In the genomic region with DNA sequence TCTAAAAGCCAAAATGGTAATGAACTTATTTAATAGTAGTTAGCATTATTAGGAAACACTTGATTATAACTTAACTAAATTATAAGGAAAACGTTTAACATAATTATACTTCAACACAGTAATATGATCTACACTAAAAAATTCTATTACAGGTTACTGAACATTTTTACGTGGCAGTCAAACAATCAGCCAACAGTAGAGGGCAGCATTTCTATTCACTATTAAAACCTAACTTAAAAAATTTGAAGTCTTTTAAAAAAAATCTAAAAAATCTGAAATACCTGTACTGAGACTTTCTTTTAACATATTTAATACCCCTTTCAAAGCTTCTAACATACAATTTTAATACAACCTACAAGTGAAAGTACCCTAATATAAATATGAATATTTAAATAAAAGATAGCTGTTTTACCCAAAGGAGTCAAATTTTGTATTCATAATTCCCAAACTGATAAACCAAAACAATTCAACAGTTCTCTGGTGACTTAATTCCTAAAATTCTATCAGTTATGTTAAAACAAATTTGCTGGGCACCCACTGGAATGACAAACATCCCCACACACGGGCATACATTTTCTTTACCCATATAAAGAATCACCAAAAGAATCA, we compare ENCODE assay signal across 1 cellular context.
TF ChIP-seq lines count a peak whose summit lies in the region.

No MANE protein-coding gene starts in this region.

TF ChIP-seq in GM23338, 12 proteins besides CTCF, POLR2A, EP300 and RAD21 (continued from another document):
- TF ChIP-seq, protein P1, sequence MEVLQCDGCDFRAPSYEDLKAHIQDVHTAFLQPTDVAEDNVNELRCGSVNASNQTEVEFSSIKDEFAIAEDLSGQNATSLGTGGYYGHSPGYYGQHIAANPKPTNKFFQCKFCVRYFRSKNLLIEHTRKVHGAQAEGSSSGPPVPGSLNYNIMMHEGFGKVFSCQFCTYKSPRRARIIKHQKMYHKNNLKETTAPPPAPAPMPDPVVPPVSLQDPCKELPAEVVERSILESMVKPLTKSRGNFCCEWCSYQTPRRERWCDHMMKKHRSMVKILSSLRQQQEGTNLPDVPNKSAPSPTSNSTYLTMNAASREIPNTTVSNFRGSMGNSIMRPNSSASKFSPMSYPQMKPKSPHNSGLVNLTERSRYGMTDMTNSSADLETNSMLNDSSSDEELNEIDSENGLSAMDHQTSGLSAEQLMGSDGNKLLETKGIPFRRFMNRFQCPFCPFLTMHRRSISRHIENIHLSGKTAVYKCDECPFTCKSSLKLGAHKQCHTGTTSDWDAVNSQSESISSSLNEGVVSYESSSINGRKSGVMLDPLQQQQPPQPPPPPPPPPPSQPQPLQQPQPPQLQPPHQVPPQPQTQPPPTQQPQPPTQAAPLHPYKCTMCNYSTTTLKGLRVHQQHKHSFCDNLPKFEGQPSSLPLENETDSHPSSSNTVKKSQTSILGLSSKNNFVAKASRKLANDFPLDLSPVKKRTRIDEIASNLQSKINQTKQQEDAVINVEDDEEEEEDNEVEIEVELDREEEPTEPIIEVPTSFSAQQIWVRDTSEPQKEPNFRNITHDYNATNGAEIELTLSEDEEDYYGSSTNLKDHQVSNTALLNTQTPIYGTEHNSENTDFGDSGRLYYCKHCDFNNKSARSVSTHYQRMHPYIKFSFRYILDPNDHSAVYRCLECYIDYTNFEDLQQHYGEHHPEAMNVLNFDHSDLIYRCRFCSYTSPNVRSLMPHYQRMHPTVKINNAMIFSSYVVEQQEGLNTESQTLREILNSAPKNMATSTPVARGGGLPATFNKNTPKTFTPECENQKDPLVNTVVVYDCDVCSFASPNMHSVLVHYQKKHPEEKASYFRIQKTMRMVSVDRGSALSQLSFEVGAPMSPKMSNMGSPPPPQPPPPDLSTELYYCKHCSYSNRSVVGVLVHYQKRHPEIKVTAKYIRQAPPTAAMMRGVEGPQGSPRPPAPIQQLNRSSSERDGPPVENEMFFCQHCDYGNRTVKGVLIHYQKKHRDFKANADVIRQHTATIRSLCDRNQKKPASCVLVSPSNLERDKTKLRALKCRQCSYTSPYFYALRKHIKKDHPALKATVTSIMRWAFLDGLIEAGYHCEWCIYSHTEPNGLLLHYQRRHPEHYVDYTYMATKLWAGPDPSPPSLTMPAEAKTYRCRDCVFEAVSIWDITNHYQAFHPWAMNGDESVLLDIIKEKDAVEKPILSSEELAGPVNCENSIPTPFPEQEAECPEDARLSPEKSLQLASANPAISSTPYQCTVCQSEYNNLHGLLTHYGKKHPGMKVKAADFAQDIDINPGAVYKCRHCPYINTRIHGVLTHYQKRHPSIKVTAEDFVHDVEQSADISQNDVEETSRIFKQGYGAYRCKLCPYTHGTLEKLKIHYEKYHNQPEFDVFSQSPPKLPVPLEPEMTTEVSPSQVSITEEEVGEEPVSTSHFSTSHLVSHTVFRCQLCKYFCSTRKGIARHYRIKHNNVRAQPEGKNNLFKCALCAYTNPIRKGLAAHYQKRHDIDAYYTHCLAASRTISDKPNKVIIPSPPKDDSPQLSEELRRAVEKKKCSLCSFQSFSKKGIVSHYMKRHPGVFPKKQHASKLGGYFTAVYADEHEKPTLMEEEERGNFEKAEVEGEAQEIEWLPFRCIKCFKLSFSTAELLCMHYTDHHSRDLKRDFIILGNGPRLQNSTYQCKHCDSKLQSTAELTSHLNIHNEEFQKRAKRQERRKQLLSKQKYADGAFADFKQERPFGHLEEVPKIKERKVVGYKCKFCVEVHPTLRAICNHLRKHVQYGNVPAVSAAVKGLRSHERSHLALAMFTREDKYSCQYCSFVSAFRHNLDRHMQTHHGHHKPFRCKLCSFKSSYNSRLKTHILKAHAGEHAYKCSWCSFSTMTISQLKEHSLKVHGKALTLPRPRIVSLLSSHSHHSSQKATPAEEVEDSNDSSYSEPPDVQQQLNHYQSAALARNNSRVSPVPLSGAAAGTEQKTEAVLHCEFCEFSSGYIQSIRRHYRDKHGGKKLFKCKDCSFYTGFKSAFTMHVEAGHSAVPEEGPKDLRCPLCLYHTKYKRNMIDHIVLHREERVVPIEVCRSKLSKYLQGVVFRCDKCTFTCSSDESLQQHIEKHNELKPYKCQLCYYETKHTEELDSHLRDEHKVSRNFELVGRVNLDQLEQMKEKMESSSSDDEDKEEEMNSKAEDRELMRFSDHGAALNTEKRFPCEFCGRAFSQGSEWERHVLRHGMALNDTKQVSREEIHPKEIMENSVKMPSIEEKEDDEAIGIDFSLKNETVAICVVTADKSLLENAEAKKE (CRISPR knock-in tag; IDR thresholded peaks at IDR 0.05): no peak
- TF ChIP-seq JUNB (IDR thresholded peaks at IDR 0.05; ENCODE audit: unreplicated experiment): no peak
TF ChIP-seq in GM23338: peak in this region for 0.
